8 cellular contexts compared by ENCODE assay signal in genomic region chr1:26336477-26337205, GRCh38. TPM values are rescaled to one million over a fixed set of nuclear protein-coding genes. Genes with fewer than 3 reads are reported as not detected.
DNase-seq lines count a peak whose midpoint lies in the region; ATAC-seq and TF ChIP-seq lines count a peak whose summit lies in the region.

No MANE protein-coding gene starts in this region.

- peaks cover 1% of the 10 kb centered on the region for H3K36me3 ChIP-seq in HUES6 (ENCODE audit: control insufficient read depth, insufficient read depth, low read length)
- no peaks in the 10 kb centered on the region for H3K36me3 ChIP-seq in heart right ventricle
- no peaks in the 10 kb centered on the region for H3K36me3 ChIP-seq in gastrocnemius medialis

- peak overlapping the region; percentile 87 for H3K4me3 ChIP-seq in HUES6 (ENCODE audit: low read depth, low read length)
- peak overlapping the region; percentile 28 to 61 (median 51) for H3K4me3 ChIP-seq in heart right ventricle
- H3K4me3 ChIP-seq in gastrocnemius medialis, result peak overlapping the region; percentile 49 to 71 (median 51)

- no peak for TF ChIP-seq POLR2A in gastrocnemius medialis (IDR thresholded peaks at IDR 0.05)

- 9 to 11% methylated on average over 51 to 52 of the region's 52 CpGs for WGBS in heart right ventricle, 2 donors

- in situ Hi-C loops in gastrocnemius medialis (cut with MboI; ENCODE audit: low sequenced_read_pairs in 4 of 4), result no loop called here

- CTCF ChIA-PET in RWPE1 (lab: Yijun Ruan, JAX), result interaction anchor here (0.9 kb wide), 1 partner anchor 80 kb away, joined by 3 read pairs; no protein-coding TSS in a partner anchor

- H3K27me3 ChIP-seq in HUES6 (ENCODE audit: control insufficient read depth, insufficient read depth, low read length) (peaks cover 11% of the 10 kb centered on the region; the same call in 1 of the 2 replicates), heart right ventricle (peaks cover 0 to 53% (median 47%) of the 10 kb centered on the region in 7 donors), gastrocnemius medialis (peaks cover 20 to 30% (median 30%) of the 10 kb centered on the region in 3 donors)

- intact Hi-C loops in heart right ventricle (cut with DNase I) (no loop called here), gastrocnemius medialis (cut with DNase I; ENCODE audit: low total_unique reads) (no loop called here)

- POLR2A ChIA-PET in RWPE1 (lab: Yijun Ruan, JAX; ENCODE audit: low non-redundant PET), result no interaction called here

- ATAC-seq in GM18867 (IDR thresholded peaks at IDR 0.05; ENCODE audit: unreplicated experiment) (peak; percentile 84), heart right ventricle (peak; percentile 46 to 82 (median 73)), gastrocnemius medialis (peak; percentile 32 to 59), HG03139 (IDR thresholded peaks at IDR 0.05; ENCODE audit: unreplicated experiment) (no peak)

- no peaks in the 10 kb centered on the region for H3K9me3 ChIP-seq in HUES6 (ENCODE audit: control insufficient read depth, insufficient read depth, low read depth, low read length)
- no peaks in the 10 kb centered on the region for H3K9me3 ChIP-seq in heart right ventricle
- no peaks in the 10 kb centered on the region for H3K9me3 ChIP-seq in gastrocnemius medialis

- DNase-seq in RWPE1 (ENCODE audit: low spot score), result peak; percentile 93
- peak; percentile 88 for DNase-seq in activated naive CD4-positive, alpha-beta T cell treated with Interleukin-2 at 50 U/mL for 16 hours
- peak in 1 of 2 donors; percentile 66 for DNase-seq in heart right ventricle
- DNase-seq in gastrocnemius medialis, result peak; percentile 20 to 57
- DNase-seq in H4 (ENCODE audit: low spot score), result no peak

- H3K4me1 ChIP-seq in HUES6 (ENCODE audit: control insufficient read depth, insufficient read depth, low read length), result peaks cover 21% of the 10 kb centered on the region
- H3K4me1 ChIP-seq in heart right ventricle, result peaks cover 0 to 16% (median 13%) of the 10 kb centered on the region in 9 donors
- H3K4me1 ChIP-seq in gastrocnemius medialis, result peaks cover 8 to 11% of the 10 kb centered on the region in 2 donors

- no peak for TF ChIP-seq CTCF in RWPE1 (conservative IDR thresholded peaks at IDR 0.05; ENCODE audit: low read depth)
- TF ChIP-seq CTCF in heart right ventricle (IDR thresholded peaks at IDR 0.05), result no peak
- no peak for TF ChIP-seq CTCF in gastrocnemius medialis (IDR thresholded peaks at IDR 0.05 in 4 of 5, conservative IDR thresholded peaks at IDR 0.05 in 1 of 5)

- peak overlapping the region; percentile 68 for H3K9ac ChIP-seq in HUES6 (ENCODE audit: low read length)

- H3K27ac ChIP-seq in HUES6 (ENCODE audit: low read depth, low read length), result no peak overlapping the region
- peak overlapping the region; percentile 78 for H3K27ac ChIP-seq in RWPE1
- no peak overlapping the region for H3K27ac ChIP-seq in heart right ventricle
- H3K27ac ChIP-seq in gastrocnemius medialis, result no peak overlapping the region

RNA-seq across cellular contexts. Expression of gene CRYBG2, which starts 17.3 kb away (rescaled TPM):
- under 1 TPM in 1 of 10 donors, not detected in 9; 0.64 TPM for total RNA-seq in heart right ventricle
- under 1 TPM in 1 of 2 donors, not detected in 1; 0.03 TPM for polyA plus RNA-seq in heart right ventricle
- total RNA-seq in gastrocnemius medialis, result not detected
- not detected in 2 replicates for total RNA-seq in H4 (2014; rRNA removed; shearing (Covaris generic))

RNA-seq across cellular contexts. Expression of gene CD52, which starts 18.9 kb away (rescaled TPM):
- total RNA-seq in heart right ventricle (10 to 100 TPM in 2 of 10 donors, 1 to 10 TPM in 8; 1.9 to 62.6 (median 5.1) TPM), gastrocnemius medialis (1 to 10 TPM in 2 of 4 donors, not detected in 2; 1.4 to 2.8 TPM)
- polyA plus RNA-seq in heart right ventricle, result 10 to 100 TPM in 1 of 2 donors, 1 to 10 TPM in 1; 9.3 to 25.2 TPM
- 3.0 TPM in 1 of 2 replicates, not detected in the other for total RNA-seq in H4 (2014; rRNA removed; shearing (Covaris generic))

RNA-seq across cellular contexts. Expression of gene UBXN11, which starts 30.2 kb away (rescaled TPM):
- total RNA-seq in heart right ventricle, result 10 to 100 TPM in 2 of 10 donors, 1 to 10 TPM in 8; 5.4 to 14.1 (median 7.1) TPM
- 10 to 100 TPM; 12.3 to 20.2 TPM for polyA plus RNA-seq in heart right ventricle
- total RNA-seq in gastrocnemius medialis, result 1 to 10 TPM; 2.7 to 3.8 (median 3.4) TPM
- 0.74 and 3.8 TPM in 2 replicates for total RNA-seq in H4 (2014; rRNA removed; shearing (Covaris generic))

RNA-seq across cellular contexts. Expression of gene ZNF683, which starts 35.9 kb away (rescaled TPM):
- 1 to 10 TPM in 1 of 10 donors, under 1 TPM in 1, not detected in 8; 0.15 to 1.3 TPM for total RNA-seq in heart right ventricle
- under 1 TPM in 1 of 2 donors, not detected in 1; 0.04 TPM for polyA plus RNA-seq in heart right ventricle
- total RNA-seq in gastrocnemius medialis, result not detected
- total RNA-seq in H4 (2014; rRNA removed; shearing (Covaris generic)), result not detected in 2 replicates

RNA-seq across cellular contexts. Expression of gene SH3BGRL3, which starts 56.8 kb away (rescaled TPM):
- total RNA-seq in heart right ventricle (100 to 1,000 TPM in 1 of 10 donors, 10 to 100 TPM in 9; 18.4 to 116 (median 25.2) TPM), gastrocnemius medialis (10 to 100 TPM; 10.3 to 16.9 (median 13.1) TPM)
- 100 to 1,000 TPM in 1 of 2 donors, 10 to 100 TPM in 1; 96.3 to 153 TPM for polyA plus RNA-seq in heart right ventricle
- total RNA-seq in H4 (2014; rRNA removed; shearing (Covaris generic)), result 77.7 and 126 TPM in 2 replicates
